8 cellular contexts compared by ENCODE assay signal in the genomic region with DNA sequence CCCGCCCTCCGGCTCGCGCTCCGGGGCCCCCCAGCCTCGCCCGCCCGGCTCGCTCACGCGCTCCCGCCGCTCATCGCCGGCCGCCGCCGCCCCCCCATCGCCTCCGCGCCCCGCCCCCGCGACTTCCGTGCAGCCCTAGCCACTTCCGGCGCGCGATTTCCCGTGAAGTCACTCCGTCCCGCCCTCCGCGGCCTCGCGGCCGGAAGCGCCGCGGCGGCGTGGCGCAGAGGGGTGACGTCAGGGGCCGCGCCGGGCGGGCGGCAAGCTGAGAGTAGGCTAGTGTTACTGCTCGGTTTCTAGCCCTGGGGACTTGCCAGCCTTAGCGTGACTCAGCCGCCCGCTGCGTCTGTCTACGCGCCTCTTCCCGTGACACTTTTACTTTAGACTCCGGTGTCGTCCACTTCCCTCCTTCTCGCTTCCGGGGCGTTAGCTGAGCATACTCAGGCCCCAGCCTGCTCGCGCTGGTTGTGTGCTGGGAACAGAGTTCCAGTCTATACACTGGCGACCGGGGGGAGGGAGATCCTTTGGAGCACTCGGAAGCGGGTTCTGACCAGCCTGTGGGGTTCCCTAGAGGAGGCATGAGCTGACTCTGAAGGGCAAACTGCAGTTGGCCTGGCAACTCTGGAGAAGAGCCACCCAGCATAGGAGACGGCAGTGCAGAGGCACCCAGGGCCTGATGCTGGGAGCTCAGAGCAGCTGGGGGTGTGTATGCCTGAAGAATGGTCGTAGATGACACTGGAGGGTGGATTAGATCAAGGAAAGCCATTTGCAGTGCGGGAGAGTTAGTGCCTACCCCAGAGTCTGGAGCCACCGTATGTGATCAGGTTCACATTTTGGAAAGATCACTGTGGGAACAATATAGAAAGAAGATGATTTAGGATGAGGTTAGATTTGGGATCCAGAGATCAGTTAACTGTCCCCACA. TPM values are rescaled to one million over a fixed set of nuclear protein-coding genes. Genes with fewer than 3 reads are reported as not detected.
DNase-seq lines count a peak whose midpoint lies in the region; ATAC-seq and TF ChIP-seq lines count a peak whose summit lies in the region.

Gene PURB (minus strand): TSS at position 137 of the 924 bp plus-strand sequence. CDS start 182 bp downstream, outside the sequence.

- peaks cover 14% of the 10 kb centered on the region for H3K36me3 Mint-ChIP-seq in activated naive CD4-positive, alpha-beta T cell treated with anti-CD3 and anti-CD28 coated beads, Interleukin-2, amount 50 U/mL, for 24 hours

- ATAC-seq in HG02623 (IDR thresholded peaks at IDR 0.05; ENCODE audit: unreplicated experiment) (peak; percentile 84), SK-N-SH treated with all-trans-retinoic acid at 6 μM for 48 hours (peak; percentile 78)

- no peaks in the 10 kb centered on the region for H3K27me3 ChIP-seq in suprapubic skin

- peak within 1 kb of the TSS; percentile 87 for H3K4me3 Mint-ChIP-seq in activated naive CD4-positive, alpha-beta T cell treated with anti-CD3 and anti-CD28 coated beads, Interleukin-2, amount 50 U/mL, for 24 hours

- peaks cover 49% of the 10 kb centered on the region for H3K4me1 ChIP-seq in suprapubic skin

- peak within 1 kb of the TSS; percentile 87 for H3K4me3 ChIP-seq in suprapubic skin

- H3K4me1 Mint-ChIP-seq in activated naive CD4-positive, alpha-beta T cell treated with anti-CD3 and anti-CD28 coated beads, Interleukin-2, amount 50 U/mL, for 24 hours, result peaks cover 40% of the 10 kb centered on the region

- H3K27me3 Mint-ChIP-seq in activated naive CD4-positive, alpha-beta T cell treated with anti-CD3 and anti-CD28 coated beads, Interleukin-2, amount 50 U/mL, for 24 hours, result no peaks in the 10 kb centered on the region

- TF ChIP-seq CTCF in GM10266 (IDR thresholded peaks at IDR 0.05; ENCODE audit: control insufficient read depth, insufficient read depth, low read depth, missing control alignments) (no peak), suprapubic skin (IDR thresholded peaks at IDR 0.05) (no peak)

- H3K27ac Mint-ChIP-seq in activated naive CD4-positive, alpha-beta T cell treated with anti-CD3 and anti-CD28 coated beads, Interleukin-2, amount 50 U/mL, for 24 hours, result peak within 1 kb of the TSS; percentile 98

- H3K9me3 Mint-ChIP-seq in activated naive CD4-positive, alpha-beta T cell treated with anti-CD3 and anti-CD28 coated beads, Interleukin-2, amount 50 U/mL, for 24 hours, result no peaks in the 10 kb centered on the region

- no peak for TF ChIP-seq EP300 in suprapubic skin (IDR thresholded peaks at IDR 0.05)

- H3K9me3 ChIP-seq in suprapubic skin, result no peaks in the 10 kb centered on the region

- no peaks in the 10 kb centered on the region for H3K36me3 ChIP-seq in suprapubic skin

- H3K27ac ChIP-seq in suprapubic skin, result peak within 1 kb of the TSS; percentile 98

- peak in 1 of 2 donors; percentile 93 for TF ChIP-seq POLR2A in suprapubic skin (IDR thresholded peaks at IDR 0.05)

- DNase-seq in GM10266 (ENCODE audit: extremely low spot score), result peak; percentile 96
- DNase-seq in NCI-H1092 treated with DMSO at 0.1 percent for 48 hours (lab: John Stamatoyannopoulos, UW), result peak; percentile 93
- peak; percentile 45 for DNase-seq in glomerular endothelial cell (ENCODE audit: extremely low read depth, low read depth, low spot score)
- DNase-seq in occipital lobe (lab: John Stamatoyannopoulos, UW), result peak; percentile 88
- DNase-seq in suprapubic skin (ENCODE audit: low spot score in 2 of 2), result peak; percentile 97

- 2% methylated on average over 45 of the region's 72 CpGs for WGBS in suprapubic skin

TF ChIP-seq in SK-N-SH treated with all-trans-retinoic acid at 6 μM for 48 hours, 23 proteins besides CTCF, POLR2A, EP300 and RAD21 (continues in another document):
- TF ChIP-seq CSRNP3 (CRISPR knock-in tag; IDR thresholded peaks at IDR 0.05) (no peak), PPARA (CRISPR knock-in tag; IDR thresholded peaks at IDR 0.05; ENCODE audit: borderline replicate concordance) (no peak), ZFP30 (CRISPR knock-in tag; IDR thresholded peaks at IDR 0.05) (no peak), TOX (CRISPR knock-in tag; IDR thresholded peaks at IDR 0.05; ENCODE audit: borderline replicate concordance) (no peak), ISL1 (CRISPR knock-in tag; IDR thresholded peaks at IDR 0.05) (no peak), ZNF565 (CRISPR knock-in tag; conservative IDR thresholded peaks at IDR 0.05; ENCODE audit: low read depth) (no peak), PATZ1 (CRISPR knock-in tag; IDR thresholded peaks at IDR 0.05; ENCODE audit: borderline replicate concordance) (no peak), CREB5 (CRISPR knock-in tag; IDR thresholded peaks at IDR 0.05; ENCODE audit: low read depth) (no peak), ZC3H10 (CRISPR knock-in tag; IDR thresholded peaks at IDR 0.05) (no peak), TCF4 (CRISPR knock-in tag; IDR thresholded peaks at IDR 0.05; ENCODE audit: borderline replicate concordance) (no peak), RARB (CRISPR knock-in tag; IDR thresholded peaks at IDR 0.05) (no peak), ESRRG (CRISPR knock-in tag; IDR thresholded peaks at IDR 0.05) (no peak), CSDC2 (CRISPR knock-in tag; IDR thresholded peaks at IDR 0.05) (0 out of 2 replicates have a peak, but pooled peaks have one; percentile 58), GLIS3 (CRISPR knock-in tag; IDR thresholded peaks at IDR 0.05) (peak; percentile 16; the same call in 1 of the 2 replicates), POU6F1 (CRISPR knock-in tag; IDR thresholded peaks at IDR 0.05; ENCODE audit: borderline replicate concordance, low read depth) (no peak), ZNF70 (CRISPR knock-in tag; IDR thresholded peaks at IDR 0.05) (no peak), SNAI2 (CRISPR knock-in tag; IDR thresholded peaks at IDR 0.05) (peak; percentile 32; the same call in 1 of the 2 replicates), ARNTL (CRISPR knock-in tag; IDR thresholded peaks at IDR 0.05; ENCODE audit: borderline replicate concordance, low read depth) (no peak), OSR1 (CRISPR knock-in tag; IDR thresholded peaks at IDR 0.05) (no peak), ZFP3 (CRISPR knock-in tag; IDR thresholded peaks at IDR 0.05) (0 out of 2 replicates have a peak, but pooled peaks have one; percentile 21), ZNF8 (CRISPR knock-in tag; IDR thresholded peaks at IDR 0.05) (no peak), BACH2 (CRISPR knock-in tag; IDR thresholded peaks at IDR 0.05; ENCODE audit: borderline replicate concordance) (no peak)

RNA-seq across cellular contexts. Expression of gene PURB, which starts in this region (rescaled TPM):
- total RNA-seq in glomerular endothelial cell (17.0 and 21.4 TPM in 2 replicates), occipital lobe (44.3 TPM), suprapubic skin (10 to 100 TPM; 28.1 to 39.3 (median 31.3) TPM)

Comparison
In these comparisons a context has a peak if more than half of its experiments do, and no peak if none do; other contexts are left out.
1. Peak in every context shown above with its lines: DNase-seq, ATAC-seq, H3K4me3 ChIP-seq and H3K27ac ChIP-seq.
2. DNase-seq: peak in every context shown above with its lines; median percentile 97 in suprapubic skin; 96 in GM10266; 93 in NCI-H1092 treated with DMSO at 0.1 percent for 48 hours; 88 in occipital lobe; 45 in glomerular endothelial cell.